Comparison of ENCODE assay signal across 8 cellular contexts in the genomic region with DNA sequence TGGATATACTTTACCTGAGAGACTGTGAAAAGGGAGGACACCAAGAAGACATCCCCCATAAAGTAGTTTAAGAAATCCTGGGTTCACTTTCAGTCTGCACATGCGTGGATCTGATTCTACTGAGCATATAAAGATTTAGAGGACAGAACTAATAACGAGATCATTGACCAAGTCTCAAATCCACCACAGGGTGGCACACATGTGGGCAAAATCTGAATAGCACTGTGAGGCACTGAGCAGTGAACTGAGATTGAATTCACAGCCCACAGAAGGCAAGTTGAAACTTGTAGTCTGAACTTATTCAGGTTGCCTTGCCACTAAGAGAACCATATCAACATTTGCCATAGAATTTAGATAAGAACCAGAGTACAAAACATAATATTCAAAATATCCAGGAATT.
DNase-seq lines count a peak whose midpoint lies in the region; ATAC-seq and TF ChIP-seq lines count a peak whose summit lies in the region.

No MANE protein-coding gene starts in this region.

- DNase-seq in DMS153 treated with DMSO at 0.1 percent for 48 hours (lab: John Stamatoyannopoulos, UW; ENCODE audit: unreplicated experiment) (peak; percentile 78), NOMO-1 treated with DMSO at 0.1 percent for 48 hours (lab: John Stamatoyannopoulos, UW; ENCODE audit: unreplicated experiment) (peak; percentile 61), cardiac fibroblast (ENCODE audit: low read depth in 2 of 2) (peak; percentile 7 to 37), medulla oblongata (ENCODE audit: extremely low spot score) (peak; percentile 89)
- DNase-seq in activated CD4-positive, CD25-positive, alpha-beta regulatory T cell (lab: John Stamatoyannopoulos, UW) = no peak
- DNase-seq in activated CD8-positive, alpha-beta memory T cell treated with anti-CD3 and anti-CD28 coated beads, Interleukin-2, amount 50 U/mL, for 48 hours = no peak

- ATAC-seq in GM19351 (IDR thresholded peaks at IDR 0.05; ENCODE audit: unreplicated experiment) (peak; percentile 94), HG03342 (IDR thresholded peaks at IDR 0.05; ENCODE audit: unreplicated experiment) (peak; percentile 73)

- H3K4me3 ChIP-seq in cardiac fibroblast (replicated peaks in 1 of 2; ENCODE audit: low read depth in 2 of 2, low read length in 2 of 2) = no peak overlapping the region

- no peak for TF ChIP-seq CTCF in cardiac fibroblast (IDR thresholded peaks at IDR 0.05; ENCODE audit: low read depth, low read length)

Comparison
In these comparisons a context has a peak if more than half of its experiments do, and no peak if none do; other contexts are left out.
1. DNase-seq: peak in DMS153 treated with DMSO at 0.1 percent for 48 hours (single experiment), NOMO-1 treated with DMSO at 0.1 percent for 48 hours (single experiment), cardiac fibroblast (2 of 2) and medulla oblongata (single experiment); none in activated CD4-positive, CD25-positive, alpha-beta regulatory T cell (0 of 4) and activated CD8-positive, alpha-beta memory T cell treated with anti-CD3 and anti-CD28 coated beads, Interleukin-2, amount 50 U/mL, for 48 hours (single experiment).